In the genomic region with DNA sequence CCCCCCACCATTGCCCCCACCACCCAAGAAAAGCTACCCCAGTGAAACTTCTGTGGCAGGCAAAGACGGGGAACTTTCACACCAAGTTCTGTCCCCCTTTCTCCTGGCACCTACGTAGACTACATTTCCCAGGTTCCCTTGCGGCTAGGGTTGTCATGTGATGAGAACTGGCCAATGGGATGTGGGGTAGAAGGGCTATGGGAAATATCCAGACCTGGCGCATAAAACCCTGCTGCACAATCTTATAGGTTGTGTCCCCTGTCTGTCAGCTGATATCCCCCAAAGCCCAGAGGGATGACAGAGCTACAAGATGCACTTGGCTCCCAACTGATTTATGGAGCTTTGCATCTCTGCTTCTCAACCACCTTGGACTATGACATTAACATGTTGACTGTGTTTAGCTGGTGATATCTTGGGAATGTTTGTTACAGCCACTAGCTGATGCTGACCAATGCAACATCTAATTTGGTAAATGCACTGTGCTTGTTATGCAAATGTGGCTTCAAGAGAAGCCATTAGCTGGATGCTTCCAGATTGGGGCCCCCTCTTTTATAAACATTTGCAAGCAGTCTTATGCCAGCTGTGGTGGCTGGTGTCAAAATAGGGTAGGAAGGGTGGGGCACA, we compare ENCODE assay signal across 1 cellular context.
TF ChIP-seq lines count a peak whose summit lies in the region.

No MANE protein-coding gene starts in this region.

TF ChIP-seq in H1, 55 proteins besides CTCF, POLR2A, EP300 and RAD21:
- TF ChIP-seq, protein P1, sequence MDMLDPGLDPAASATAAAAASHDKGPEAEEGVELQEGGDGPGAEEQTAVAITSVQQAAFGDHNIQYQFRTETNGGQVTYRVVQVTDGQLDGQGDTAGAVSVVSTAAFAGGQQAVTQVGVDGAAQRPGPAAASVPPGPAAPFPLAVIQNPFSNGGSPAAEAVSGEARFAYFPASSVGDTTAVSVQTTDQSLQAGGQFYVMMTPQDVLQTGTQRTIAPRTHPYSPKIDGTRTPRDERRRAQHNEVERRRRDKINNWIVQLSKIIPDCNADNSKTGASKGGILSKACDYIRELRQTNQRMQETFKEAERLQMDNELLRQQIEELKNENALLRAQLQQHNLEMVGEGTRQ (IDR thresholded peaks at IDR 0.05; ENCODE audit: low read length): peak; percentile 80
- TF ChIP-seq POLR2AphosphoS5 (IDR thresholded peaks at IDR 0.05; ENCODE audit: low read depth, low read length): no peak; the same call in 1 of the 2 replicates
- no peak for TF ChIP-seq JUN (IDR thresholded peaks at IDR 0.05; ENCODE audit: low read depth, low read length)
- TF ChIP-seq TEAD4 (IDR thresholded peaks at IDR 0.05; ENCODE audit: low read depth, low read length): no peak
- TF ChIP-seq, protein P2, sequence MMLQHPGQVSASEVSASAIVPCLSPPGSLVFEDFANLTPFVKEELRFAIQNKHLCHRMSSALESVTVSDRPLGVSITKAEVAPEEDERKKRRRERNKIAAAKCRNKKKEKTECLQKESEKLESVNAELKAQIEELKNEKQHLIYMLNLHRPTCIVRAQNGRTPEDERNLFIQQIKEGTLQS (IDR thresholded peaks at IDR 0.05; ENCODE audit: insufficient read depth, low read depth, low read length): 0 out of 2 replicates have a peak, but pooled peaks have one; percentile 45
- TF ChIP-seq SIX5 (IDR thresholded peaks at IDR 0.05; ENCODE audit: low read depth, low read length): peak; percentile 33; the same call in 1 of the 2 replicates
- peak; percentile 46; the same call in 1 of the 2 replicates for TF ChIP-seq SP1 (IDR thresholded peaks at IDR 0.05; ENCODE audit: low read depth, low read length)
- no peak for TF ChIP-seq ZNF274 (IDR thresholded peaks at IDR 0.05; ENCODE audit: borderline replicate concordance, extremely low read depth, low read length)
TF ChIP-seq in H1: peak in this region for 4.
